32 cellular contexts compared by ENCODE assay signal in genomic region chr14:80776657-80777056, GRCh38.
A peak's percentile ranks its signal among the peaks of the same experiment; 100 is the strongest.
DNase-seq lines count a peak whose midpoint lies in the region; ATAC-seq, FAIRE-seq and TF ChIP-seq lines count a peak whose summit lies in the region.
"Had no signal": no experiment of that assay in that cellular context is flagged by ENCODE, and none has a peak within 500 bp of the region (broad histone marks: within the 10 kb centered on the region; RNA-seq: fewer than 3 reads in every experiment).

No MANE protein-coding gene starts in this region.

- H2AFZ ChIP-seq in GM12878 (ENCODE audit: control insufficient read depth, low read depth, low read length): no peak overlapping the region
- H2AFZ ChIP-seq: GM23338, PC-9 had no signal

- H2BK120ac ChIP-seq in mesendoderm (ENCODE audit: low read depth, low read length): no peak overlapping the region

- H3K79me2 ChIP-seq in GM12878 (ENCODE audit: control insufficient read depth, insufficient read depth, low read length) (no peaks in the 10 kb centered on the region), mesendoderm (ENCODE audit: control insufficient read depth, insufficient read depth, low read length) (no peaks in the 10 kb centered on the region)

- FAIRE-seq in GM12878 (lab: Jason Lieb, UNC): no peak
- FAIRE-seq: GM18507 had no signal

- no TSS peak for BruUV-seq in GM12878 (replicated peaks; lab: Mats Ljungman, UMichigan)

- H3K9ac ChIP-seq in GM12878 (ENCODE audit: control insufficient read depth, insufficient read depth, low read length) (no peak overlapping the region), mesendoderm (ENCODE audit: low read length) (no peak overlapping the region)
- H3K9ac ChIP-seq: BLaER1 had no signal

- no peak overlapping the region for H2AK5ac ChIP-seq in mesendoderm (ENCODE audit: low read length)

- no peaks in the 10 kb centered on the region for H4K20me1 ChIP-seq in GM12878 (ENCODE audit: control insufficient read depth, insufficient read depth)
- H4K20me1 ChIP-seq: BLaER1 had no signal

- RAD21 ChIA-PET in GM12878 (lab: Charles Lee; ENCODE audit: unreplicated experiment): no interaction called here

- no peaks in the 10 kb centered on the region for H3K79me1 ChIP-seq in mesendoderm (ENCODE audit: low read length)

- no peak overlapping the region for H3K56ac ChIP-seq in mesendoderm (ENCODE audit: low read length)

- no peak for TF ChIP-seq POLR2A in GM12878 (IDR thresholded peaks at IDR 0.05; ENCODE audit: low read depth, low read length)

- H3K4me3 ChIP-seq in GM12878: no peak overlapping the region
- H3K4me3 ChIP-seq in WERI-Rb-1 (ENCODE audit: low read depth, low read length): no peak overlapping the region
- H3K4me3 ChIP-seq in left ventricle myocardium inferior: no peak overlapping the region
- H3K4me3 ChIP-seq in mesendoderm (ENCODE audit: low read length): no peak overlapping the region
- no peak overlapping the region for H3K4me3 ChIP-seq in lower lobe of right lung
- H3K4me3 ChIP-seq: BLaER1, GM23338, MG63, PC-9, SJCRH30 had no signal

- in situ Hi-C loops in GM12878 (cut with MboI): no loop called here

- 94% methylated on average over 1 of the region's 1 CpG for WGBS in GM12878 (ENCODE audit: insufficient coverage, insufficient replicate concordance, low lambda C conversion rate, missing lambda C conversion rate)
- no CpG with 5 or more reads among the region's 1 CpG for WGBS in mesendoderm (ENCODE audit: extremely low coverage, insufficient coverage, low lambda C conversion rate)

- no peak for TF ChIP-seq RAD21 in GM12878 (IDR thresholded peaks at IDR 0.05; ENCODE audit: insufficient read depth, low read depth, low read length)

- CTCF ChIA-PET in GM12878 (lab: Yijun Ruan, JAX): no interaction called here

- no peak overlapping the region for H4K8ac ChIP-seq in mesendoderm (ENCODE audit: low read depth, low read length)

- no peak for TF ChIP-seq EP300 in GM12878 (IDR thresholded peaks at IDR 0.05; ENCODE audit: borderline replicate concordance in 1 of 2, control insufficient read depth in 1 of 2, low read depth in 2 of 2, low read length in 2 of 2)

- H3K27ac ChIP-seq in GM12878 (ENCODE audit: control insufficient read depth, insufficient read depth) (no peak overlapping the region), WERI-Rb-1 (no peak overlapping the region), left ventricle myocardium inferior (replicated peaks) (no peak overlapping the region), mesendoderm (ENCODE audit: low read depth, low read length) (no peak overlapping the region), lower lobe of right lung (no peak overlapping the region)
- H3K27ac ChIP-seq: BLaER1, PC-9, SJCRH30 had no signal

- H2BK5ac ChIP-seq in mesendoderm (ENCODE audit: low read length): no peak overlapping the region

- DNase-seq in GM12878 (ENCODE audit: low read depth, low spot score): no peak
- no peak for DNase-seq in WERI-Rb-1
- no peak for DNase-seq in left ventricle myocardium inferior
- no peak for DNase-seq in mesendoderm
- no peak for DNase-seq in lower lobe of right lung
- DNase-seq: CD4-positive, CD25-positive, alpha-beta regulatory T cell; DMS153; DND-41; H9; HFFc6; IMR-90; KG1; MG63; NCI-H1105 treated with DMSO at 0.1 percent for 48 hours; NCI-H146; NCI-H1930; NCI-H2107; NCI-H446; NCI-H524 treated with DMSO at 0.1 percent for 48 hours; NCI-H774; NK-92 treated with Interleukin-12 subunit alpha and Interleukin-12 subunit beta, amount 100 ng/mL, for 24 hours; PC-9; SJCRH30; T-helper 17 cell had no signal

- H3K27me3 ChIP-seq in GM12878 (replicated peaks in 1 of 2; ENCODE audit: control insufficient read depth in 2 of 2, insufficient read depth in 2 of 2, low read length in 1 of 2) (no peaks in the 10 kb centered on the region), WERI-Rb-1 (ENCODE audit: insufficient read depth, low read depth, severe bottlenecking) (no peaks in the 10 kb centered on the region), left ventricle myocardium inferior (ENCODE audit: low read depth) (no peaks in the 10 kb centered on the region), mesendoderm (ENCODE audit: insufficient read depth, low read length, poor library complexity) (no peaks in the 10 kb centered on the region), lower lobe of right lung (ENCODE audit: low read depth) (no peaks in the 10 kb centered on the region)
- H3K27me3 ChIP-seq: BLaER1, MG63, SJCRH30 had no signal

- H3K4me1 ChIP-seq in GM12878 (ENCODE audit: control insufficient read depth, insufficient read depth, low read length): no peaks in the 10 kb centered on the region
- H3K4me1 ChIP-seq in left ventricle myocardium inferior: no peaks in the 10 kb centered on the region
- no peaks in the 10 kb centered on the region for H3K4me1 ChIP-seq in mesendoderm (ENCODE audit: control insufficient read depth, low read depth, low read length)
- H3K4me1 ChIP-seq in lower lobe of right lung: no peaks in the 10 kb centered on the region
- H3K4me1 ChIP-seq: BLaER1, SJCRH30 had no signal

- H3K36me3 ChIP-seq in GM12878 (ENCODE audit: control insufficient read depth in 2 of 2, insufficient read depth in 2 of 2, low read length in 1 of 2): no peaks in the 10 kb centered on the region
- H3K36me3 ChIP-seq in WERI-Rb-1: no peaks in the 10 kb centered on the region
- peaks cover 3% of the 10 kb centered on the region for H3K36me3 ChIP-seq in left ventricle myocardium inferior
- no peaks in the 10 kb centered on the region for H3K36me3 ChIP-seq in mesendoderm (ENCODE audit: control insufficient read depth, insufficient read depth, low read length)
- H3K36me3 ChIP-seq in lower lobe of right lung: no peaks in the 10 kb centered on the region
- H3K36me3 ChIP-seq: MG63 had no signal

- H3K9me3 ChIP-seq in GM12878 (replicated peaks; ENCODE audit: control insufficient read depth, insufficient read depth, low read length) (no peaks in the 10 kb centered on the region), WERI-Rb-1 (ENCODE audit: severe bottlenecking) (no peaks in the 10 kb centered on the region), left ventricle myocardium inferior (replicated peaks) (peaks cover 7% of the 10 kb centered on the region), lower lobe of right lung (no peaks in the 10 kb centered on the region)
- H3K9me3 ChIP-seq: BLaER1, MG63 had no signal

- H4K5ac ChIP-seq in mesendoderm (ENCODE audit: low read length): no peak overlapping the region

- H2BK15ac ChIP-seq in mesendoderm (replicated peaks; ENCODE audit: low read depth): no peak overlapping the region

- POLR2A ChIA-PET in GM12878 (lab: Charles Lee): no interaction called here

- SMC1A ChIA-PET in GM12878 (lab: Charles Lee; ENCODE audit: uncharacterized antibody, unreplicated experiment): no interaction called here

- ATAC-seq in GM18867 (IDR thresholded peaks at IDR 0.05; ENCODE audit: unreplicated experiment) (peak; percentile 70), GM21717 (IDR thresholded peaks at IDR 0.05; ENCODE audit: unreplicated experiment) (peak; percentile 53), HG02885 (IDR thresholded peaks at IDR 0.05; ENCODE audit: poor library complexity, unreplicated experiment) (peak; percentile 58), GM12878 (no peak), lower lobe of right lung (no peak)
- ATAC-seq: GM23338, Right ventricle myocardium inferior, SK-N-SH treated with all-trans-retinoic acid at 6 μM for 48 hours, T-helper 17 cell had no signal

- intact Hi-C loops in GM12878 (cut with micrococcal nuclease; ENCODE audit: unreplicated experiment): no loop called here
- intact Hi-C loops in left ventricle myocardium inferior (cut with micrococcal nuclease): no loop called here
- intact Hi-C loops in lower lobe of right lung (cut with DNase I): no loop called here

- TF ChIP-seq CTCF in GM12878 (IDR thresholded peaks at IDR 0.05 in 2 of 3, conservative IDR thresholded peaks at IDR 0.05 in 1 of 3; ENCODE audit: control insufficient read depth in 2 of 3, extremely low read depth in 1 of 3, insufficient read depth in 1 of 3, low read depth in 3 of 3, low read length in 3 of 3): no peak
- TF ChIP-seq CTCF in WERI-Rb-1 (IDR thresholded peaks at IDR 0.05; ENCODE audit: low read depth, low read length): no peak
- no peak for TF ChIP-seq CTCF in left ventricle myocardium inferior (IDR thresholded peaks at IDR 0.05; ENCODE audit: borderline replicate concordance)
- no peak for TF ChIP-seq CTCF in lower lobe of right lung (IDR thresholded peaks at IDR 0.05)

- H3K4me2 ChIP-seq in GM12878 (ENCODE audit: control insufficient read depth, insufficient read depth) (no peak overlapping the region), mesendoderm (ENCODE audit: low read length) (no peak overlapping the region)
- H3K4me2 ChIP-seq: BLaER1, GM23338, PC-9 had no signal

- H3K4ac ChIP-seq in mesendoderm (ENCODE audit: low read depth, low read length): no peak overlapping the region

- H3K23ac ChIP-seq in mesendoderm (ENCODE audit: low read length): no peak overlapping the region

- H3K18ac ChIP-seq in mesendoderm (ENCODE audit: low read length): no peak overlapping the region

TF ChIP-seq in GM12878, 131 proteins besides CTCF, POLR2A, EP300 and RAD21:
- TF ChIP-seq RUNX3 (IDR thresholded peaks at IDR 0.05; ENCODE audit: low read length): peak; percentile 37; the same call in 1 of the 2 replicates
- TF ChIP-seq ELK1 (IDR thresholded peaks at IDR 0.05; ENCODE audit: low read depth, low read length): no peak
TF ChIP-seq in GM12878: peak in this region for 1.

Comparison
In these comparisons a context has a peak if more than half of its experiments do, and no peak if none do; other contexts are left out.
1. ATAC-seq: peak in GM18867 (single experiment), GM21717 (single experiment) and HG02885 (single experiment); none in GM12878 (single experiment) and lower lobe of right lung (0 of 2).